ENCODE assay signal across 22 cellular contexts in the genomic region with DNA sequence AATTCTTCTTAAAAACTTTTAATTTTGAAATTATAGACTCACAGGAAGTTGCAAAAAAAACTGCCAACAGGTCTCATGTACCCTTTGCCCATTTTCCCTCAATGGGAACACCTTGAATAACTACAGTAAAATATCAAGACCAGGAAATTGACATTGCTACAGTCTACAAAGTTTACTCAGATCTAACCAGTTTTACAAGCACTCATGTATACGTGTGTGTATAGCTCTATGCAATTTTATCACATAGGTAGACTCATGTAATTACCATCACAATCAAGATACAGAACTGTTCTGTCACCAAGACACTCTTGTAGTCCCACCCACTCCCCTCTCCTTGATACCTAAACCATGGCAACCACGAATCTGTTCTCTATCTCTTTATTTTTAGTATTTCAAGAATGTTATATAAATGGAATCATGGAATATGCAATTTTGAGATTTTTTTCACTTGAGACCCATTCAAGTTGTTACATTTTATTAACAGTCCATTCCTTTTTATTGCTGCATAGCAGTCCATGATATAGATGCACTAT. TPM values are rescaled to one million over a fixed set of nuclear protein-coding genes. Genes with fewer than 3 reads are reported as not detected.
DNase-seq lines count a peak whose midpoint lies in the region; ATAC-seq and TF ChIP-seq lines count a peak whose summit lies in the region.
"Had no signal": no experiment of that assay in that cellular context is flagged by ENCODE, and none has a peak within 500 bp of the region (broad histone marks: within the 10 kb centered on the region; RNA-seq: fewer than 3 reads in every experiment).

No MANE protein-coding gene starts in this region.

- H3K27ac Mint-ChIP-seq in natural killer cell, result peak overlapping the region; percentile 36 to 68
- peak overlapping the region in 1 of 2 donors; percentile 13 for H3K27ac Mint-ChIP-seq in natural killer cell treated with Interleukin-12 subunit alpha and Interleukin-12 subunit beta and Interleukin-15 and Interleukin-18, amount 100 ng/mL, for 72 hours
- H3K27ac Mint-ChIP-seq in activated naive CD8-positive, alpha-beta T cell treated with anti-CD3 and anti-CD28 coated beads, Interleukin-2, amount 50 U/mL, for 24 hours, result peak overlapping the region; percentile 28
- H3K27ac Mint-ChIP-seq: GM23338, H9 had no signal

- H3K4me1 Mint-ChIP-seq in natural killer cell, result peaks cover 39 to 55% of the 10 kb centered on the region in 2 donors
- peaks cover 48 to 52% of the 10 kb centered on the region in 2 donors for H3K4me1 Mint-ChIP-seq in natural killer cell treated with Interleukin-12 subunit alpha and Interleukin-12 subunit beta and Interleukin-15 and Interleukin-18, amount 100 ng/mL, for 72 hours (ENCODE audit: low read depth in 2 of 2)
- H3K4me1 Mint-ChIP-seq in activated naive CD8-positive, alpha-beta T cell treated with anti-CD3 and anti-CD28 coated beads, Interleukin-2, amount 50 U/mL, for 24 hours, result peaks cover 61% of the 10 kb centered on the region

- ATAC-seq in natural killer cell, result no peak
- ATAC-seq in natural killer cell treated with Interleukin-12 subunit alpha and Interleukin-12 subunit beta and Interleukin-15 and Interleukin-18, amount 100 ng/mL, for 72 hours, result no peak
- no peak for ATAC-seq in activated naive CD8-positive, alpha-beta T cell treated with anti-CD3 and anti-CD28 coated beads, Interleukin-2, amount 50 U/mL, for 24 hours
- ATAC-seq in left colon, result peak; percentile 91
- ATAC-seq: GM23338, Right ventricle myocardium inferior had no signal

- TF ChIP-seq CTCF in natural killer cell (IDR thresholded peaks at IDR 0.05), result no peak

- H3K27me3 Mint-ChIP-seq in natural killer cell (ENCODE audit: low read depth in 2 of 2), result no peaks in the 10 kb centered on the region
- H3K27me3 Mint-ChIP-seq in natural killer cell treated with Interleukin-12 subunit alpha and Interleukin-12 subunit beta and Interleukin-15 and Interleukin-18, amount 100 ng/mL, for 72 hours, result no peaks in the 10 kb centered on the region
- peaks cover 3% of the 10 kb centered on the region for H3K27me3 Mint-ChIP-seq in activated naive CD8-positive, alpha-beta T cell treated with anti-CD3 and anti-CD28 coated beads, Interleukin-2, amount 50 U/mL, for 24 hours
- H3K27me3 Mint-ChIP-seq: CD4-positive, CD25-positive, alpha-beta regulatory T cell had no signal

- in situ Hi-C loops in ACHN (cut with HindIII; ENCODE audit: low pct_ligation_motif_present, low pct_unique_long_range_greater_than_20kb, low sequenced_read_pairs), result no loop called here

- no peaks in the 10 kb centered on the region for H3K9me3 Mint-ChIP-seq in natural killer cell
- H3K9me3 Mint-ChIP-seq in natural killer cell treated with Interleukin-12 subunit alpha and Interleukin-12 subunit beta and Interleukin-15 and Interleukin-18, amount 100 ng/mL, for 72 hours, result no peaks in the 10 kb centered on the region
- peaks cover 9% of the 10 kb centered on the region for H3K9me3 Mint-ChIP-seq in activated naive CD8-positive, alpha-beta T cell treated with anti-CD3 and anti-CD28 coated beads, Interleukin-2, amount 50 U/mL, for 24 hours
- H3K9me3 Mint-ChIP-seq: CD4-positive, CD25-positive, alpha-beta regulatory T cell; GM23338; H9 had no signal

- H3K36me3 Mint-ChIP-seq in natural killer cell, result no peaks in the 10 kb centered on the region
- peaks cover 11% of the 10 kb centered on the region for H3K36me3 Mint-ChIP-seq in natural killer cell treated with Interleukin-12 subunit alpha and Interleukin-12 subunit beta and Interleukin-15 and Interleukin-18, amount 100 ng/mL, for 72 hours
- H3K36me3 Mint-ChIP-seq in activated naive CD8-positive, alpha-beta T cell treated with anti-CD3 and anti-CD28 coated beads, Interleukin-2, amount 50 U/mL, for 24 hours (ENCODE audit: low read depth), result peaks cover 17% of the 10 kb centered on the region

- intact Hi-C loops in natural killer cell (cut with micrococcal nuclease) (no loop called here), left colon (cut with DNase I, micrococcal nuclease) (loop anchor here in 1 of 2 donors (5.0 to 10.0 kb wide), 2 partner anchors 100 to 163 kb away; a partner anchor contains a TSS)

- DNase-seq in natural killer cell, result no peak
- DNase-seq in natural killer cell treated with Interleukin-12 subunit alpha and Interleukin-12 subunit beta and Interleukin-15 and Interleukin-18, amount 100 ng/mL, for 72 hours (ENCODE audit: low spot score), result no peak
- DNase-seq in activated naive CD8-positive, alpha-beta T cell treated with anti-CD3 and anti-CD28 coated beads, Interleukin-2, amount 50 U/mL, for 24 hours, result no peak
- DNase-seq in left colon, result no peak
- DNase-seq in D341Med (ENCODE audit: low spot score), result no peak
- DNase-seq in ACHN, result no peak
- no peak for DNase-seq in HPDE6-E6E7 (ENCODE audit: extremely low spot score)
- DNase-seq: CD4-positive, CD25-positive, alpha-beta regulatory T cell; DMS53; H9; KBM-7; MV-4-11; NCI-H1105; NCI-H1436 treated with DMSO at 0.1 percent for 48 hours; NCI-H187 treated with DMSO at 0.1 percent for 48 hours; NCI-H2107; NCI-H446 treated with DMSO at 0.1 percent for 48 hours; NCI-H526; NCI-H82; PC-9 had no signal

- no peak overlapping the region for H3K4me3 Mint-ChIP-seq in natural killer cell
- no peak overlapping the region for H3K4me3 Mint-ChIP-seq in natural killer cell treated with Interleukin-12 subunit alpha and Interleukin-12 subunit beta and Interleukin-15 and Interleukin-18, amount 100 ng/mL, for 72 hours
- H3K4me3 Mint-ChIP-seq in activated naive CD8-positive, alpha-beta T cell treated with anti-CD3 and anti-CD28 coated beads, Interleukin-2, amount 50 U/mL, for 24 hours, result no peak overlapping the region
- H3K4me3 Mint-ChIP-seq: CD4-positive, CD25-positive, alpha-beta regulatory T cell; GM23338; H9 had no signal

RNA-seq across cellular contexts. Expression of a gene that starts 6.6 kb away (rescaled TPM):
- 10 to 100 TPM; 54.2 to 62.5 (median 60.1) TPM for total RNA-seq in natural killer cell
- 10 to 100 TPM; 55.0 to 64.6 TPM for total RNA-seq in natural killer cell treated with Interleukin-12 subunit alpha and Interleukin-12 subunit beta and Interleukin-15 and Interleukin-18, amount 100 ng/mL, for 72 hours
- 10 to 100 TPM; 45.0 to 46.2 TPM for total RNA-seq in left colon

RNA-seq across cellular contexts. Expression of a gene that starts 6.9 kb away (rescaled TPM):
- total RNA-seq in natural killer cell (10 to 100 TPM; 23.5 to 32.7 (median 30.7) TPM), left colon (100 to 1,000 TPM; 152 to 153 TPM)
- 100 to 1,000 TPM; 104 to 124 TPM for total RNA-seq in natural killer cell treated with Interleukin-12 subunit alpha and Interleukin-12 subunit beta and Interleukin-15 and Interleukin-18, amount 100 ng/mL, for 72 hours

RNA-seq across cellular contexts. Expression of a gene that starts 51.1 kb away (rescaled TPM):
- 100 to 1,000 TPM; 415 to 542 (median 445) TPM for total RNA-seq in natural killer cell
- total RNA-seq in natural killer cell treated with Interleukin-12 subunit alpha and Interleukin-12 subunit beta and Interleukin-15 and Interleukin-18, amount 100 ng/mL, for 72 hours, result 100 to 1,000 TPM; 366 to 438 TPM
- total RNA-seq in left colon, result 100 to 1,000 TPM; 139 to 152 TPM
